1 cellular context compared by ENCODE assay signal in the genomic region with DNA sequence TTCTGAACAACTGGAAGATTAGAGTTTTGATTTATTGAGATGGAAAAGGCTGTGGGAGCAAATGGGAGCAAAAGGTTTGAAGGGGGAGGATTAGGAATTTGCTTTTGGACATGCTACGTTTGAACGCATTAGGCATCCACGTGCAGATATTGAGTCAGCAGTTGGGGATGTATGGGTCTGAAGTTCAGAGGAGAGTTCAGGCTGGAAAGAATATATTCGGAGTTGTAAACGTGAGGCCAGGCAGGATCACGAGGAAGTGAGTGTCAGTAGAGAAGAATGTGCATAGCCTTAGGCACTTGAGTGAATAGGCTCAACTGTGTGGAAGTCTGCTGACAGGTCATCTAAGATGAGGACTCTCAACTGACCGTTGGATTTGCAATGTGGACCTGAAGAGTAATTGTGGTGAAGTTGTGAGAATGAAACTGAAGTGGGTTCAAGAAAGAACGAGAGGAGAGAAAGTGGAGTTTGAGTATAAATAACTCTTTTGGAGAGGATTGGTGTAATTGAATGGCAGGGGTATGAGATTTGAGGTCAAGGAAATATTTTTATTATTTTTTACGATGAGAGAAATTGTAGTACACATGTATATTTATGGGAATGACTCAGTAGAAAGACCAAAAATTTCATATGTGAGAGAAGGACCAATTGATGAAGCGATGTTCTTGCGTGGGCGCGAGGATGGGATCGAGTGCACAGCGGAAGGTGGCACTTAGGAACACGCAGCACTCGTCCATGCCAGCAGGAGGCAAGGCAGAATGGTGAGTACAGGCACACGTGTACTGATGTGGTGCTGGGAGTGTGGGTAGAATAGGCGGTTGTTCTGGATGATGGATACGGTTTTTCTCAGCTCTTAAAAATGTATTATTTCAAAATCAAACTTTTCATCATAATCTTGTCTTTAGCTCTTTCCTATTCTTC.
TF ChIP-seq lines count a peak whose summit lies in the region.

No MANE protein-coding gene starts in this region.

TF ChIP-seq in GM23338, 12 proteins besides CTCF, POLR2A, EP300 and RAD21 (continued from another document):
- TF ChIP-seq, protein P1, sequence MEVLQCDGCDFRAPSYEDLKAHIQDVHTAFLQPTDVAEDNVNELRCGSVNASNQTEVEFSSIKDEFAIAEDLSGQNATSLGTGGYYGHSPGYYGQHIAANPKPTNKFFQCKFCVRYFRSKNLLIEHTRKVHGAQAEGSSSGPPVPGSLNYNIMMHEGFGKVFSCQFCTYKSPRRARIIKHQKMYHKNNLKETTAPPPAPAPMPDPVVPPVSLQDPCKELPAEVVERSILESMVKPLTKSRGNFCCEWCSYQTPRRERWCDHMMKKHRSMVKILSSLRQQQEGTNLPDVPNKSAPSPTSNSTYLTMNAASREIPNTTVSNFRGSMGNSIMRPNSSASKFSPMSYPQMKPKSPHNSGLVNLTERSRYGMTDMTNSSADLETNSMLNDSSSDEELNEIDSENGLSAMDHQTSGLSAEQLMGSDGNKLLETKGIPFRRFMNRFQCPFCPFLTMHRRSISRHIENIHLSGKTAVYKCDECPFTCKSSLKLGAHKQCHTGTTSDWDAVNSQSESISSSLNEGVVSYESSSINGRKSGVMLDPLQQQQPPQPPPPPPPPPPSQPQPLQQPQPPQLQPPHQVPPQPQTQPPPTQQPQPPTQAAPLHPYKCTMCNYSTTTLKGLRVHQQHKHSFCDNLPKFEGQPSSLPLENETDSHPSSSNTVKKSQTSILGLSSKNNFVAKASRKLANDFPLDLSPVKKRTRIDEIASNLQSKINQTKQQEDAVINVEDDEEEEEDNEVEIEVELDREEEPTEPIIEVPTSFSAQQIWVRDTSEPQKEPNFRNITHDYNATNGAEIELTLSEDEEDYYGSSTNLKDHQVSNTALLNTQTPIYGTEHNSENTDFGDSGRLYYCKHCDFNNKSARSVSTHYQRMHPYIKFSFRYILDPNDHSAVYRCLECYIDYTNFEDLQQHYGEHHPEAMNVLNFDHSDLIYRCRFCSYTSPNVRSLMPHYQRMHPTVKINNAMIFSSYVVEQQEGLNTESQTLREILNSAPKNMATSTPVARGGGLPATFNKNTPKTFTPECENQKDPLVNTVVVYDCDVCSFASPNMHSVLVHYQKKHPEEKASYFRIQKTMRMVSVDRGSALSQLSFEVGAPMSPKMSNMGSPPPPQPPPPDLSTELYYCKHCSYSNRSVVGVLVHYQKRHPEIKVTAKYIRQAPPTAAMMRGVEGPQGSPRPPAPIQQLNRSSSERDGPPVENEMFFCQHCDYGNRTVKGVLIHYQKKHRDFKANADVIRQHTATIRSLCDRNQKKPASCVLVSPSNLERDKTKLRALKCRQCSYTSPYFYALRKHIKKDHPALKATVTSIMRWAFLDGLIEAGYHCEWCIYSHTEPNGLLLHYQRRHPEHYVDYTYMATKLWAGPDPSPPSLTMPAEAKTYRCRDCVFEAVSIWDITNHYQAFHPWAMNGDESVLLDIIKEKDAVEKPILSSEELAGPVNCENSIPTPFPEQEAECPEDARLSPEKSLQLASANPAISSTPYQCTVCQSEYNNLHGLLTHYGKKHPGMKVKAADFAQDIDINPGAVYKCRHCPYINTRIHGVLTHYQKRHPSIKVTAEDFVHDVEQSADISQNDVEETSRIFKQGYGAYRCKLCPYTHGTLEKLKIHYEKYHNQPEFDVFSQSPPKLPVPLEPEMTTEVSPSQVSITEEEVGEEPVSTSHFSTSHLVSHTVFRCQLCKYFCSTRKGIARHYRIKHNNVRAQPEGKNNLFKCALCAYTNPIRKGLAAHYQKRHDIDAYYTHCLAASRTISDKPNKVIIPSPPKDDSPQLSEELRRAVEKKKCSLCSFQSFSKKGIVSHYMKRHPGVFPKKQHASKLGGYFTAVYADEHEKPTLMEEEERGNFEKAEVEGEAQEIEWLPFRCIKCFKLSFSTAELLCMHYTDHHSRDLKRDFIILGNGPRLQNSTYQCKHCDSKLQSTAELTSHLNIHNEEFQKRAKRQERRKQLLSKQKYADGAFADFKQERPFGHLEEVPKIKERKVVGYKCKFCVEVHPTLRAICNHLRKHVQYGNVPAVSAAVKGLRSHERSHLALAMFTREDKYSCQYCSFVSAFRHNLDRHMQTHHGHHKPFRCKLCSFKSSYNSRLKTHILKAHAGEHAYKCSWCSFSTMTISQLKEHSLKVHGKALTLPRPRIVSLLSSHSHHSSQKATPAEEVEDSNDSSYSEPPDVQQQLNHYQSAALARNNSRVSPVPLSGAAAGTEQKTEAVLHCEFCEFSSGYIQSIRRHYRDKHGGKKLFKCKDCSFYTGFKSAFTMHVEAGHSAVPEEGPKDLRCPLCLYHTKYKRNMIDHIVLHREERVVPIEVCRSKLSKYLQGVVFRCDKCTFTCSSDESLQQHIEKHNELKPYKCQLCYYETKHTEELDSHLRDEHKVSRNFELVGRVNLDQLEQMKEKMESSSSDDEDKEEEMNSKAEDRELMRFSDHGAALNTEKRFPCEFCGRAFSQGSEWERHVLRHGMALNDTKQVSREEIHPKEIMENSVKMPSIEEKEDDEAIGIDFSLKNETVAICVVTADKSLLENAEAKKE (CRISPR knock-in tag; IDR thresholded peaks at IDR 0.05) = no peak
- TF ChIP-seq NANOG (IDR thresholded peaks at IDR 0.05; ENCODE audit: borderline replicate concordance) (no peak), EZH2phosphoT487 (IDR thresholded peaks at IDR 0.05; ENCODE audit: unreplicated experiment) (no peak), EZH2 (IDR thresholded peaks at IDR 0.05; ENCODE audit: low read depth, unreplicated experiment) (no peak)
